Comparison of ENCODE assay signal across 8 cellular contexts in genomic region chr7:20220824-20221547, GRCh38. TPM values are rescaled to one million over a fixed set of nuclear protein-coding genes. Genes with fewer than 3 reads are reported as not detected.
A peak's percentile ranks its signal among the peaks of the same experiment; 100 is the strongest.
DNase-seq lines count a peak whose midpoint lies in the region; ATAC-seq lines count a peak whose summit lies in the region.

No MANE protein-coding gene starts in this region.

- peak; percentile 10 for ATAC-seq in GM21367 (IDR thresholded peaks at IDR 0.05; ENCODE audit: unreplicated experiment)
- peak; percentile 20 to 30 for ATAC-seq in stimulated activated naive B cell treated with anti-CD40 and anti-IgM and Interleukin-4, amounts not matched to agents 10 μg/mL and 1 μg/mL and 100 μg/mL, for 72 hours (replicated peaks)
- no peak for ATAC-seq in GM21381 (IDR thresholded peaks at IDR 0.05; ENCODE audit: unreplicated experiment)

- peak overlapping the region; percentile 96 for H3K27ac Mint-ChIP-seq in stimulated activated naive B cell treated with anti-CD40 and anti-IgM and Interleukin-4, amounts not matched to agents 10 μg/mL and 1 μg/mL and 100 μg/mL, for 72 hours

- no peaks in the 10 kb centered on the region for H3K27me3 Mint-ChIP-seq in stimulated activated naive B cell treated with anti-CD40 and anti-IgM and Interleukin-4, amounts not matched to agents 10 μg/mL and 1 μg/mL and 100 μg/mL, for 72 hours

- H3K36me3 Mint-ChIP-seq in stimulated activated naive B cell treated with anti-CD40 and anti-IgM and Interleukin-4, amounts not matched to agents 10 μg/mL and 1 μg/mL and 100 μg/mL, for 72 hours = peaks cover 2 to 3% of the 10 kb centered on the region in 2 donors

- peaks cover 4 to 5% of the 10 kb centered on the region in 2 donors for H3K9me3 Mint-ChIP-seq in stimulated activated naive B cell treated with anti-CD40 and anti-IgM and Interleukin-4, amounts not matched to agents 10 μg/mL and 1 μg/mL and 100 μg/mL, for 72 hours

- H3K4me1 Mint-ChIP-seq in stimulated activated naive B cell treated with anti-CD40 and anti-IgM and Interleukin-4, amounts not matched to agents 10 μg/mL and 1 μg/mL and 100 μg/mL, for 72 hours = peaks cover 38 to 54% of the 10 kb centered on the region in 2 donors

- intact Hi-C loops in posterior vena cava (cut with DNase I) = no loop called here

- DNase-seq in NCI-H460 (ENCODE audit: extremely low read depth, low read depth) (peak; percentile 94), fibroblast of gingiva (ENCODE audit: low read depth) (peak; percentile 93), HuH-7.5 (ENCODE audit: low spot score) (no peak), NCI-H2227 (lab: John Stamatoyannopoulos, UW; ENCODE audit: unreplicated experiment) (no peak), posterior vena cava (ENCODE audit: low spot score) (no peak)
- DNase-seq in stimulated activated naive B cell treated with anti-CD40 and anti-IgM and Interleukin-4, amounts not matched to agents 10 μg/mL and 1 μg/mL and 100 μg/mL, for 72 hours = no peak

- H3K4me3 Mint-ChIP-seq in stimulated activated naive B cell treated with anti-CD40 and anti-IgM and Interleukin-4, amounts not matched to agents 10 μg/mL and 1 μg/mL and 100 μg/mL, for 72 hours = peak overlapping the region; percentile 39 to 56

RNA-seq across cellular contexts. Expression of gene MACC1, which starts 3.8 kb away (rescaled TPM):
- total RNA-seq in NCI-H460 (2014; rRNA removed; shearing (Covaris generic)) = 6.4 and 9.4 TPM in 2 replicates
- polyA plus RNA-seq in NCI-H460 (2014; cell fraction: nucleus; rRNA removed) = 4.2 and 5.3 TPM in 2 replicates
- total RNA-seq in posterior vena cava = under 1 TPM; 0.46 to 0.67 TPM

Comparison
In these comparisons a context has a peak if more than half of its experiments do, and no peak if none do; other contexts are left out.
1. DNase-seq: peak in NCI-H460 (single experiment) and fibroblast of gingiva (single experiment); none in stimulated activated naive B cell treated with anti-CD40 and anti-IgM and Interleukin-4, amounts not matched to agents 10 μg/mL and 1 μg/mL and 100 μg/mL, for 72 hours (single experiment), HuH-7.5 (single experiment), NCI-H2227 (single experiment) and posterior vena cava (single experiment).